In the genomic region with DNA sequence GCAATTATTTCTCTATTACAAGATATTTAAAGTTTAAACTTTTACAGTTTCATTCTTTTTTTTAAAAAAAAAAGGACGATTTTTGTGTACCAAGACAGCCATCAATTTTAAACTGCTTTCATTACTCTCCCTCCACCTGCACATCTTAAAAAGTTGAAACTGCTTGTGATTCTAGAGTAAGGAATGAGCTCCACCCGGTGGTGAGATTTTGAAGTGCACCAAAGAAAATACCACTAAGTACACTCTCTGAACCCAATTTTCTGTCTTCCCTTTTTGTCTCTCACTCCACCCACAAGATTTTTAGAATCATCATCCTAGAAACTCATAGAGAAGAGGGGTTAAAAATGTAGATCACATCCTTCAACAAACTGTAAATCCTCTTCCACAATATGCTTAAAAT, we compare ENCODE assay signal across 10 cellular contexts.
DNase-seq lines count a peak whose midpoint lies in the region; ATAC-seq and TF ChIP-seq lines count a peak whose summit lies in the region.
"Had no signal": no experiment of that assay in that cellular context is flagged by ENCODE, and none has a peak within 500 bp of the region (broad histone marks: within the 10 kb centered on the region; RNA-seq: fewer than 3 reads in every experiment).

No MANE protein-coding gene starts in this region.

- H3K36me3 Mint-ChIP-seq in activated CD4-positive, alpha-beta T cell treated with anti-CD3 and anti-CD28 coated beads, Interleukin-2, amount 10 ng/mL, durations not matched to agents 7 days and 5 days (ENCODE audit: low read depth): no peaks in the 10 kb centered on the region
- no peaks in the 10 kb centered on the region for H3K36me3 Mint-ChIP-seq in neural progenitor cell
- H3K36me3 Mint-ChIP-seq: activated naive CD4-positive, alpha-beta T cell treated with anti-CD3 and anti-CD28 coated beads, Interleukin-2, amount 50 U/mL, for 72 hours had no signal

- H3K27me3 Mint-ChIP-seq in activated CD4-positive, alpha-beta T cell treated with anti-CD3 and anti-CD28 coated beads, Interleukin-2, amount 10 ng/mL, durations not matched to agents 7 days and 5 days: peaks cover 2% of the 10 kb centered on the region
- no peaks in the 10 kb centered on the region for H3K27me3 Mint-ChIP-seq in neural progenitor cell (ENCODE audit: insufficient read depth, low read depth)

- intact Hi-C loops in esophagus muscularis mucosa (cut with DNase I): loop anchor here (10.0 kb wide), 1 partner anchor 260 kb away; no protein-coding TSS in a partner anchor

- H3K27ac ChIP-seq in esophagus muscularis mucosa (replicated peaks in 1 of 4) (no peak overlapping the region), neural progenitor cell (no peak overlapping the region)
- H3K27ac ChIP-seq: BLaER1 had no signal

- H4K20me1 ChIP-seq in neural progenitor cell (ENCODE audit: low read depth): no peaks in the 10 kb centered on the region
- H4K20me1 ChIP-seq: BLaER1 had no signal

- no peak for TF ChIP-seq EP300 in esophagus muscularis mucosa (IDR thresholded peaks at IDR 0.05)

- H3K4me3 Mint-ChIP-seq in activated CD4-positive, alpha-beta T cell treated with anti-CD3 and anti-CD28 coated beads, Interleukin-2, amount 10 ng/mL, durations not matched to agents 7 days and 5 days: no peak overlapping the region
- no peak overlapping the region for H3K4me3 Mint-ChIP-seq in neural progenitor cell

- no peak overlapping the region for H3K27ac Mint-ChIP-seq in activated CD4-positive, alpha-beta T cell treated with anti-CD3 and anti-CD28 coated beads, Interleukin-2, amount 10 ng/mL, durations not matched to agents 7 days and 5 days
- no peak overlapping the region for H3K27ac Mint-ChIP-seq in neural progenitor cell
- H3K27ac Mint-ChIP-seq: activated naive CD4-positive, alpha-beta T cell treated with anti-CD3 and anti-CD28 coated beads, Interleukin-2, amount 50 U/mL, for 72 hours had no signal

- CTCF ChIA-PET in activated CD4-positive, alpha-beta T cell treated with anti-CD3 and anti-CD28 coated beads, Interleukin-2, amount 10 ng/mL, durations not matched to agents 7 days and 5 days (lab: Charles Lee): interaction anchor here (0.6 kb wide), 1 partner anchor 73 kb away, joined by 3 read pairs; no protein-coding TSS in a partner anchor

- 0% methylated on average over 2 of the region's 2 CpGs for WGBS in esophagus muscularis mucosa

- no peaks in the 10 kb centered on the region for H3K9me3 Mint-ChIP-seq in activated CD4-positive, alpha-beta T cell treated with anti-CD3 and anti-CD28 coated beads, Interleukin-2, amount 10 ng/mL, durations not matched to agents 7 days and 5 days
- no peaks in the 10 kb centered on the region for H3K9me3 Mint-ChIP-seq in neural progenitor cell
- H3K9me3 Mint-ChIP-seq: activated naive CD4-positive, alpha-beta T cell treated with anti-CD3 and anti-CD28 coated beads, Interleukin-2, amount 50 U/mL, for 72 hours had no signal

- peaks cover 43% of the 10 kb centered on the region for H3K4me1 ChIP-seq in HAP-1
- peaks cover 0 to 4% (median 0%) of the 10 kb centered on the region in 4 donors for H3K4me1 ChIP-seq in esophagus muscularis mucosa
- no peaks in the 10 kb centered on the region for H3K4me1 ChIP-seq in neural progenitor cell
- H3K4me1 ChIP-seq: BLaER1 had no signal

- H3F3A ChIP-seq in neural progenitor cell (ENCODE audit: low read depth): no peaks in the 10 kb centered on the region

- no peak for TF ChIP-seq POLR2A in esophagus muscularis mucosa (IDR thresholded peaks at IDR 0.05; ENCODE audit: low read depth)

- H3K4me2 ChIP-seq in neural progenitor cell: no peak overlapping the region
- H3K4me2 ChIP-seq: BLaER1 had no signal

- no peak overlapping the region for H3K4me3 ChIP-seq in HAP-1
- no peak overlapping the region for H3K4me3 ChIP-seq in esophagus muscularis mucosa
- no peak overlapping the region for H3K4me3 ChIP-seq in neural progenitor cell
- H3K4me3 ChIP-seq: BLaER1 had no signal

- no peak overlapping the region for H3K9ac ChIP-seq in neural progenitor cell
- H3K9ac ChIP-seq: BLaER1 had no signal

- no peak for ATAC-seq in HG02623 (IDR thresholded peaks at IDR 0.05; ENCODE audit: unreplicated experiment)
- ATAC-seq: activated naive CD4-positive, alpha-beta T cell treated with anti-CD3 and anti-CD28 coated beads, Interleukin-2, amount 50 U/mL, for 72 hours had no signal

- H3K9me3 ChIP-seq in HAP-1: no peaks in the 10 kb centered on the region
- H3K9me3 ChIP-seq in esophagus muscularis mucosa: no peaks in the 10 kb centered on the region
- H3K9me3 ChIP-seq in neural progenitor cell (ENCODE audit: low read depth): no peaks in the 10 kb centered on the region
- H3K9me3 ChIP-seq: BLaER1 had no signal

- no peak overlapping the region for H2AFZ ChIP-seq in neural progenitor cell (replicated peaks)

- H3K36me3 ChIP-seq in HAP-1 (replicated peaks) (no peaks in the 10 kb centered on the region), esophagus muscularis mucosa (no peaks in the 10 kb centered on the region), neural progenitor cell (no peaks in the 10 kb centered on the region)
- H3K36me3 ChIP-seq: BLaER1 had no signal

- POLR2A ChIA-PET in activated CD4-positive, alpha-beta T cell treated with anti-CD3 and anti-CD28 coated beads, Interleukin-2, amount 10 ng/mL, durations not matched to agents 7 days and 5 days (lab: Charles Lee): no interaction called here

- TF ChIP-seq CTCF in esophagus muscularis mucosa (IDR thresholded peaks at IDR 0.05): peak; percentile 62 to 70 (median 63)
- peak; percentile 71 for TF ChIP-seq CTCF in neural progenitor cell (IDR thresholded peaks at IDR 0.05)

- H3K27me3 ChIP-seq in HAP-1 (ENCODE audit: low read depth) (no peaks in the 10 kb centered on the region), esophagus muscularis mucosa (no peaks in the 10 kb centered on the region), neural progenitor cell (no peaks in the 10 kb centered on the region)
- H3K27me3 ChIP-seq: BLaER1 had no signal

- DNase-seq in NCI-H2029 treated with DMSO at 0.1 percent for 48 hours (lab: John Stamatoyannopoulos, UW): peak; percentile 1
- no peak for DNase-seq in NCI-H2029 (lab: John Stamatoyannopoulos, UW)
- DNase-seq in HAP-1 (ENCODE audit: low spot score in 2 of 2): peak; percentile 77 to 87
- peak; percentile 36 for DNase-seq in NCI-H2107 (lab: John Stamatoyannopoulos, UW)
- peak; percentile 46 for DNase-seq in activated CD4-positive, alpha-beta T cell treated with anti-CD3 and anti-CD28 coated beads, Interleukin-2, amount 10 ng/mL, durations not matched to agents 7 days and 5 days
- DNase-seq in esophagus muscularis mucosa (ENCODE audit: extremely low spot score): no peak
- peak; percentile 60 for DNase-seq in neural progenitor cell (ENCODE audit: low spot score)

- H3K4me1 Mint-ChIP-seq in activated CD4-positive, alpha-beta T cell treated with anti-CD3 and anti-CD28 coated beads, Interleukin-2, amount 10 ng/mL, durations not matched to agents 7 days and 5 days: no peaks in the 10 kb centered on the region
- H3K4me1 Mint-ChIP-seq in neural progenitor cell: no peaks in the 10 kb centered on the region

- in situ Hi-C loops in HAP-1 (cut with MboI; ENCODE audit: low sequenced_read_pairs): loop anchor here (25.0 kb wide), 1 partner anchor 617 kb away; no protein-coding TSS in a partner anchor

- H3K79me2 ChIP-seq in neural progenitor cell (ENCODE audit: low read depth): no peaks in the 10 kb centered on the region

Comparison
In these comparisons a context has a peak if more than half of its experiments do, and no peak if none do; other contexts are left out.
1. DNase-seq: peak in NCI-H2029 treated with DMSO at 0.1 percent for 48 hours (single experiment), HAP-1 (2 of 2), NCI-H2107 (single experiment), activated CD4-positive, alpha-beta T cell treated with anti-CD3 and anti-CD28 coated beads, Interleukin-2, amount 10 ng/mL, durations not matched to agents 7 days and 5 days (single experiment) and neural progenitor cell (single experiment); none in NCI-H2029 (single experiment) and esophagus muscularis mucosa (single experiment).